20 cellular contexts compared by ENCODE assay signal in genomic region chrX:123504047-123504446, GRCh38.
"Had no signal": no experiment of that assay in that cellular context is flagged by ENCODE, and none has a peak within 500 bp of the region (broad histone marks: within the 10 kb centered on the region; RNA-seq: fewer than 3 reads in every experiment).

No MANE protein-coding gene starts in this region.

- H3K9me3 ChIP-seq: esophagus squamous epithelium, pancreas, right lobe of liver, thyroid gland, vagina had no signal

- H3K4me3 ChIP-seq: esophagus squamous epithelium, lung, pancreas, right lobe of liver, smooth muscle cell, stomach, thyroid gland, vagina had no signal

- H3K4me2 ChIP-seq: smooth muscle cell had no signal

- H3K4me1 ChIP-seq: esophagus squamous epithelium, pancreas, right lobe of liver, stomach, thyroid gland, vagina had no signal

- H3K27me3 ChIP-seq: esophagus squamous epithelium, pancreas, right lobe of liver, stomach, thyroid gland, vagina had no signal

- H3K27ac ChIP-seq: esophagus squamous epithelium, pancreas, right lobe of liver, stomach, thyroid gland, vagina had no signal

- DNase-seq: cortex of kidney; effector memory CD8-positive, alpha-beta T cell; erythroblast; esophagus squamous epithelium; head of caudate nucleus; natural killer cell; occipital lobe; pancreas; right lobe of liver; stimulated activated CD4-positive, alpha-beta T cell treated with anti-CD3 and anti-CD28 coated beads, Interleukin-12 subunit alpha, Interleukin-12 subunit beta, amount 100 ng/mL, for 4 hours; stimulated activated CD4-positive, alpha-beta T cell treated with anti-CD3 and anti-CD28 coated beads, Interleukin-1b, Interleukin-23, amount 100 ng/mL, for 48 hours; stimulated activated CD4-positive, alpha-beta T cell treated with anti-CD3 and anti-CD28 coated beads, Interleukin-4, amount 100 ng/mL, for 24 hours; stimulated activated naive CD4-positive, alpha-beta T cell treated with Interleukin-2 at 50 U/mL for 16 hours; stomach; thyroid gland; trophoblast cell had no signal

- ATAC-seq: effector memory CD8-positive, alpha-beta T cell; natural killer cell; pancreas; right lobe of liver; stimulated activated effector memory CD8-positive, alpha-beta T cell treated with anti-CD3 and anti-CD28 coated beads, Interleukin-12 subunit alpha, Interleukin-12 subunit beta, amount 100 ng/mL, for 72 hours had no signal

- H3K36me3 ChIP-seq: esophagus squamous epithelium, pancreas, right lobe of liver, stomach, thyroid gland, vagina had no signal
